Comparison of ENCODE assay signal across 8 cellular contexts in genomic region chr21:46455575-46456385, GRCh38. TPM values are rescaled to one million over a fixed set of nuclear protein-coding genes. Genes with fewer than 3 reads are reported as not detected.
DNase-seq lines count a peak whose midpoint lies in the region; ATAC-seq and TF ChIP-seq lines count a peak whose summit lies in the region.

No MANE protein-coding gene starts in this region.

- DNase-seq in heart right ventricle (peak in 1 of 2 donors; percentile 39), Right ventricle myocardium inferior (ENCODE audit: missing footprints) (no peak), astrocyte of the cerebellum (ENCODE audit: low read depth) (peak; percentile 39), inferior parietal cortex (ENCODE audit: extremely low spot score) (peak; percentile 75), transverse colon (peak; percentile 26), upper lobe of right lung (no peak), SIG-M5 treated with dmso at 0.1 percent for 504 hours (lab: John Stamatoyannopoulos, UW; ENCODE audit: unreplicated experiment) (no peak)

- TF ChIP-seq EP300 in transverse colon (IDR thresholded peaks at IDR 0.05; ENCODE audit: low read depth), result no peak

- no peak for TF ChIP-seq POLR2A in transverse colon (IDR thresholded peaks at IDR 0.05)

- H3K4me1 ChIP-seq in heart right ventricle (peaks cover 6 to 66% (median 52%) of the 10 kb centered on the region in 9 donors), transverse colon (peaks cover 15 to 52% (median 51%) of the 10 kb centered on the region in 4 donors), upper lobe of right lung (peaks cover 26% of the 10 kb centered on the region)

- TF ChIP-seq CTCF in heart right ventricle (IDR thresholded peaks at IDR 0.05) (no peak), astrocyte of the cerebellum (IDR thresholded peaks at IDR 0.05; ENCODE audit: low read depth, low read length, missing control alignments) (no peak), transverse colon (IDR thresholded peaks at IDR 0.05) (no peak), upper lobe of right lung (IDR thresholded peaks at IDR 0.05) (no peak)

- intact Hi-C loops in heart right ventricle (cut with DNase I) (loop anchor here in 1 of 10 donors (10.0 kb wide), 1 partner anchor 481 kb away; no protein-coding TSS in a partner anchor), Right ventricle myocardium inferior (cut with DNase I) (loop anchor here (10.0 kb wide), 1 partner anchor 131 kb away; the partner anchor contains the start of genes C21orf58 and PCNT), transverse colon (cut with DNase I; ENCODE audit: low total_unique reads) (no loop called here), upper lobe of right lung (cut with DNase I) (no loop called here)

- H3K27ac ChIP-seq in heart right ventricle (peak overlapping the region in 9 of 10 donors; percentile 36 to 98 (median 56)), transverse colon (peak overlapping the region; percentile 3 to 98 (median 67)), upper lobe of right lung (no peak overlapping the region)

- 20 to 25% methylated on average over 10 of the region's 10 CpGs for WGBS in heart right ventricle, 2 donors
- WGBS in transverse colon (ENCODE audit: low coverage in 1 of 2), 2 donors, result 22 to 39% methylated on average over 5 to 10 of the region's 10 CpGs

- H3K9me3 ChIP-seq in heart right ventricle (no peaks in the 10 kb centered on the region), transverse colon (no peaks in the 10 kb centered on the region), upper lobe of right lung (no peaks in the 10 kb centered on the region)

- H3K4me3 ChIP-seq in heart right ventricle (peak overlapping the region in 1 of 10 donors; percentile 9), astrocyte of the cerebellum (ENCODE audit: low read depth, low read length) (no peak overlapping the region), transverse colon (no peak overlapping the region), upper lobe of right lung (no peak overlapping the region)

- H3K27me3 ChIP-seq in heart right ventricle (no peaks in the 10 kb centered on the region), transverse colon (no peaks in the 10 kb centered on the region), upper lobe of right lung (no peaks in the 10 kb centered on the region)

- in situ Hi-C loops in astrocyte of the cerebellum (cut with HindIII; ENCODE audit: low sequenced_read_pairs), result no loop called here
- in situ Hi-C loops in transverse colon (cut with MboI; ENCODE audit: low pct_ligation_motif_present in 1 of 4, low pct_unique_long_range_greater_than_20kb in 1 of 4, low sequenced_read_pairs in 3 of 4), result no loop called here

- no peaks in the 10 kb centered on the region for H3K36me3 ChIP-seq in heart right ventricle
- no peaks in the 10 kb centered on the region for H3K36me3 ChIP-seq in transverse colon
- H3K36me3 ChIP-seq in upper lobe of right lung, result no peaks in the 10 kb centered on the region

- ATAC-seq in heart right ventricle (peak in 1 of 8 donors; percentile 1), Right ventricle myocardium inferior (no peak), upper lobe of right lung (no peak), HG03521 (IDR thresholded peaks at IDR 0.05; ENCODE audit: unreplicated experiment) (no peak)

RNA-seq across cellular contexts. Expression of gene DIP2A, which starts 2.9 kb away (rescaled TPM):
- total RNA-seq in heart right ventricle (10 to 100 TPM; 19.7 to 24.9 (median 22.9) TPM), Right ventricle myocardium inferior (23.9 TPM), transverse colon (100 to 1,000 TPM in 2 of 4 donors, 10 to 100 TPM in 2; 68.8 to 121 (median 92.9) TPM), upper lobe of right lung (35.6 TPM)
- polyA plus RNA-seq in heart right ventricle, result 10 to 100 TPM in 1 of 2 donors, 1 to 10 TPM in 1; 9.4 to 45.2 TPM

Comparison
In these comparisons a context has a peak if more than half of its experiments do, and no peak if none do; other contexts are left out.
1. DNase-seq: peak in astrocyte of the cerebellum (single experiment), inferior parietal cortex (single experiment) and transverse colon (single experiment); none in Right ventricle myocardium inferior (single experiment), upper lobe of right lung (single experiment) and SIG-M5 treated with dmso at 0.1 percent for 504 hours (single experiment).